Comparison of ENCODE assay signal across 8 cellular contexts in the genomic region with DNA sequence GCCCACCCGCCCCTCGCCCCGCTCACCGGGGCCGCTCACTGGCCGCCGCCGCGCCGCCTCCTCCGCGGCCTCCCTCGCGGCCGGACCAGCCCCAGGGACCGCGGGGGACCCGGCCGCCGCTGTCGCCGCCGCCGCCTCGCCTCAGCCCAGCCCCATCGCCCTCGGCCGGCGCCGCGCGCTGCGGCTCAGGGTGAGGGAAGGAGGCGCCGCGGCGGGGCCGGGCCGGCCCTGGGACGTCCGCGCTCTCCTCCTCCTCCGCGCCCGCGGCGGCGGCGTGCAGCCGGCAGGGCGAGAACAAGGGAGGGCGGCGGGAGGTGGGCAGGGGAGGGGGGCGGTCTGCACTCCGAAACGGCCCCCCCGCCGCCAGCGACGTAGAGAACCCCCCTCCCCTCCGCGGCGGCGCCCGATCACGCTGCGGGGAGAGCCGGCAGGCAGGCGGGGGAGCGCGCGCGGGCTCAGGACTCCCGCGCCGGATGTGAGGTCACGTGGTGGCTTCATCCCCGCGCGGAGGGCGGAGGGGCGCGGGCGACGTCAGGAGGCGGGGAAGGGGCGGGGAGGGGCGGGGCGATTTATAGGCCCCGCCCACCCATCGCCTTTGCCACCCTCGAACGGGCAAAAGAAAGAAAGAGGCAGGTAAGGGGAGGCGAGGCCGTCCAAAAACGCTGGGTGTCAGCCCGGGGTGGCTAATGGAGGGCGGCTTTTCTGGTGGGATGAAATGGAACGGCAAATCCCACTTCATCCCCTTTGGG. TPM values are rescaled to one million over a fixed set of nuclear protein-coding genes. Genes with fewer than 3 reads are reported as not detected.
DNase-seq lines count a peak whose midpoint lies in the region; ATAC-seq and TF ChIP-seq lines count a peak whose summit lies in the region.

A gene (minus strand): TSS at position 463 of the 749 bp plus-strand sequence. CDS start 24,812 bp downstream, outside the sequence.

- peaks cover 0 to 36% (median 6%) of the 10 kb centered on the region in 4 donors for H3K4me1 ChIP-seq in right lobe of liver

- 1% methylated on average over 16 of the region's 99 CpGs for WGBS in right lobe of liver (ENCODE audit: insufficient coverage, low coverage, low lambda C conversion rate, missing lambda C conversion rate)

- H3K4me3 Mint-ChIP-seq in activated CD4-positive, alpha-beta memory T cell treated with anti-CD3 and anti-CD28 coated beads for 36 hours = peak within 1 kb of the TSS; percentile 92

- H3K27ac Mint-ChIP-seq in activated CD4-positive, alpha-beta memory T cell treated with anti-CD3 and anti-CD28 coated beads for 36 hours = peak within 1 kb of the TSS; percentile 95

- no peaks in the 10 kb centered on the region for H3K27me3 ChIP-seq in right lobe of liver

- POLR2A ChIA-PET in activated CD4-positive, alpha-beta memory T cell treated with anti-CD3 and anti-CD28 coated beads for 36 hours (lab: Charles Lee) = interaction anchor here (0.5 to 2.7 kb wide), 8 partner anchors 10 to 98 kb away, joined by 3 to 20 read pairs (median 3); no protein-coding TSS in a partner anchor

- H3K4me3 ChIP-seq in right lobe of liver = peak within 1 kb of the TSS; percentile 62 to 77 (median 66)

- no peaks in the 10 kb centered on the region for H3K9me3 Mint-ChIP-seq in activated CD4-positive, alpha-beta memory T cell treated with anti-CD3 and anti-CD28 coated beads for 36 hours

- H3K36me3 ChIP-seq in right lobe of liver = no peaks in the 10 kb centered on the region

- TF ChIP-seq CTCF in C4-2B (conservative IDR thresholded peaks at IDR 0.05) (no peak), right lobe of liver (IDR thresholded peaks at IDR 0.05) (no peak)

- H3K4me1 Mint-ChIP-seq in activated CD4-positive, alpha-beta memory T cell treated with anti-CD3 and anti-CD28 coated beads for 36 hours (ENCODE audit: low read depth) = peaks cover 58% of the 10 kb centered on the region

- peak; percentile 91 for TF ChIP-seq POLR2A in right lobe of liver (IDR thresholded peaks at IDR 0.05)

- intact Hi-C loops in activated CD4-positive, alpha-beta memory T cell treated with anti-CD3 and anti-CD28 coated beads for 36 hours (cut with micrococcal nuclease) = loop anchor here (1.0 to 5.0 kb wide), 7 partner anchors 10 to 282 kb away; a partner anchor contains a TSS
- intact Hi-C loops in right lobe of liver (cut with DNase I) = no loop called here

- CTCF ChIA-PET in activated CD4-positive, alpha-beta memory T cell treated with anti-CD3 and anti-CD28 coated beads for 36 hours (lab: Charles Lee) = interaction anchor here (1.0 to 3.5 kb wide), 8 partner anchors 15 to 200 kb away, joined by 3 to 37 read pairs (median 6); no protein-coding TSS in a partner anchor

- H3K9me3 ChIP-seq in right lobe of liver = no peaks in the 10 kb centered on the region

- DNase-seq in NCI-H82 (lab: John Stamatoyannopoulos, UW) (peak; percentile 95), dermis microvascular lymphatic vessel endothelial cell (ENCODE audit: low read depth in 2 of 2) (peak; percentile 64 to 91), right lobe of liver (peak; percentile 92 to 93 (median 93))
- peak; percentile 92 for DNase-seq in activated CD4-positive, alpha-beta memory T cell treated with anti-CD3 and anti-CD28 coated beads for 36 hours
- DNase-seq in stimulated activated CD4-positive, alpha-beta T cell treated with anti-CD3 and anti-CD28 coated beads, Interleukin-4, amount 100 ng/mL, for 48 hours (ENCODE audit: low read depth in 2 of 2) = peak; percentile 79 to 83

- H3K27me3 Mint-ChIP-seq in activated CD4-positive, alpha-beta memory T cell treated with anti-CD3 and anti-CD28 coated beads for 36 hours = no peaks in the 10 kb centered on the region

- ATAC-seq in GM19397 (IDR thresholded peaks at IDR 0.05; ENCODE audit: unreplicated experiment) (peak; percentile 78), HG03565 (IDR thresholded peaks at IDR 0.05; ENCODE audit: unreplicated experiment) (peak; percentile 64), right lobe of liver (peak; percentile 78 to 88 (median 85))

- peak within 1 kb of the TSS; percentile 81 for H3K27ac ChIP-seq in C4-2B
- peak within 1 kb of the TSS; percentile 87 to 93 (median 89) for H3K27ac ChIP-seq in right lobe of liver

- peaks cover 32% of the 10 kb centered on the region for H3K36me3 Mint-ChIP-seq in activated CD4-positive, alpha-beta memory T cell treated with anti-CD3 and anti-CD28 coated beads for 36 hours

RNA-seq across cellular contexts. Expression of the gene that starts here (rescaled TPM):
- total RNA-seq in activated CD4-positive, alpha-beta memory T cell treated with anti-CD3 and anti-CD28 coated beads for 36 hours = 100 to 1,000 TPM; 136 to 145 TPM
- 88.6 and 125 TPM in 2 replicates for total RNA-seq in dermis microvascular lymphatic vessel endothelial cell
- total RNA-seq in right lobe of liver = 100 to 1,000 TPM; 109 to 172 (median 145) TPM

Comparison
In these comparisons a context has a peak if more than half of its experiments do, and no peak if none do; other contexts are left out.
1. Peak in every context shown above with its lines: DNase-seq, ATAC-seq, H3K4me3 ChIP-seq and H3K27ac ChIP-seq.